In genomic region chr1:22056043-22056442, GRCh38 we compare ENCODE assay signal across 12 cellular contexts. TPM values are rescaled to one million over a fixed set of nuclear protein-coding genes. Genes with fewer than 3 reads are reported as not detected.
A peak's percentile ranks its signal among the peaks of the same experiment; 100 is the strongest.
DNase-seq lines count a peak whose midpoint lies in the region; ATAC-seq and TF ChIP-seq lines count a peak whose summit lies in the region.
"Had no signal": no experiment of that assay in that cellular context is flagged by ENCODE, and none has a peak within 500 bp of the region (broad histone marks: within the 10 kb centered on the region; RNA-seq: fewer than 3 reads in every experiment).

No MANE protein-coding gene starts in this region.

- H3K4me1 Mint-ChIP-seq in CD8-positive, alpha-beta memory T cell: peaks cover 68 to 83% (median 81%) of the 10 kb centered on the region in 3 donors
- H3K4me1 Mint-ChIP-seq in brain: peaks cover 64% of the 10 kb centered on the region

- H3K27me3 ChIP-seq in CD8-positive, alpha-beta memory T cell (ENCODE audit: insufficient read depth, low read length, poor library complexity, severe bottlenecking): no peaks in the 10 kb centered on the region
- no peaks in the 10 kb centered on the region for H3K27me3 ChIP-seq in KMS-11 (ENCODE audit: insufficient read depth, low read depth)
- H3K27me3 ChIP-seq in neural cell (ENCODE audit: insufficient read depth, low read depth, low read length): no peaks in the 10 kb centered on the region
- H3K27me3 ChIP-seq in neuronal stem cell (ENCODE audit: control insufficient read depth in 3 of 3, insufficient read depth in 3 of 3, low read depth in 1 of 3, low read length in 3 of 3): no peaks in the 10 kb centered on the region
- H3K27me3 ChIP-seq: SJCRH30 had no signal

- POLR2A ChIA-PET in CD8-positive, alpha-beta memory T cell (lab: Charles Lee): interaction anchor here (1.6 to 6.0 kb wide), 2 partner anchors 16 to 31 kb away, joined by 7 to 139 read pairs; no protein-coding TSS in a partner anchor

- no peak overlapping the region for H2BK120ac ChIP-seq in neuronal stem cell (ENCODE audit: low read depth, low read length)

- no peak overlapping the region for H2BK12ac ChIP-seq in neuronal stem cell (ENCODE audit: low read length)

- H3K36me3 Mint-ChIP-seq in CD8-positive, alpha-beta memory T cell: peaks cover 10 to 55% (median 13%) of the 10 kb centered on the region in 3 donors
- peaks cover 50% of the 10 kb centered on the region for H3K36me3 Mint-ChIP-seq in brain

- TF ChIP-seq EP300 in neural cell (conservative IDR thresholded peaks at IDR 0.05; ENCODE audit: poor library complexity, severe bottlenecking): no peak

- no peak overlapping the region for H3K23ac ChIP-seq in neuronal stem cell (ENCODE audit: low read depth, low read length, poor library complexity)

- no peak for ATAC-seq in GM19351 (IDR thresholded peaks at IDR 0.05; ENCODE audit: unreplicated experiment)

- H2BK5ac ChIP-seq in neuronal stem cell (ENCODE audit: low read length): no peak overlapping the region

- no peak overlapping the region for H3K27ac ChIP-seq in CD8-positive, alpha-beta memory T cell (ENCODE audit: low read depth, low read length)
- no peak overlapping the region for H3K27ac ChIP-seq in KMS-11
- H3K27ac ChIP-seq in neural cell (ENCODE audit: low read length): no peak overlapping the region
- no peak overlapping the region for H3K27ac ChIP-seq in neuronal stem cell (replicated peaks; ENCODE audit: low read length)
- H3K27ac ChIP-seq: SJCRH30 had no signal

- no peak overlapping the region for H3K18ac ChIP-seq in neuronal stem cell (ENCODE audit: low read length)

- H4K8ac ChIP-seq in neuronal stem cell (ENCODE audit: low read depth, low read length): no peak overlapping the region

- DNase-seq in CD8-positive, alpha-beta memory T cell: no peak
- no peak for DNase-seq in activated CD4-positive, CD25-positive, alpha-beta regulatory T cell treated with anti-CD3 and anti-CD28 coated beads, Interleukin-2, amount 50 U/mL, for 72 hours
- no peak for DNase-seq in NOMO-1 treated with dmso at 0.1 percent for 144 hours (lab: John Stamatoyannopoulos, UW; ENCODE audit: unreplicated experiment)
- DNase-seq in neuronal stem cell (ENCODE audit: low spot score): no peak
- DNase-seq: DMS53, NCI-H446 treated with DMSO at 0.1 percent for 48 hours had no signal

- no peaks in the 10 kb centered on the region for H3F3A ChIP-seq in neural cell (ENCODE audit: insufficient read depth, low read length, poor library complexity, severe bottlenecking)

- H3K9ac ChIP-seq in KMS-11: no peak overlapping the region
- no peak overlapping the region for H3K9ac ChIP-seq in neural cell (ENCODE audit: low read length)
- no peak overlapping the region for H3K9ac ChIP-seq in neuronal stem cell (ENCODE audit: low read depth, low read length, poor library complexity)

- peak overlapping the region; percentile 6 for H3K4me3 ChIP-seq in CD8-positive, alpha-beta memory T cell (ENCODE audit: low read length)
- H3K4me3 ChIP-seq in KMS-11 (IDR thresholded peaks at IDR 0.05; ENCODE audit: insufficient read depth, low read depth, low read length) (no peak overlapping the region), neural cell (ENCODE audit: low read length) (peak overlapping the region; percentile 24), neuronal stem cell (ENCODE audit: low read length in 2 of 2) (no peak overlapping the region)
- H3K4me3 ChIP-seq: SJCRH30 had no signal

- H3K27ac Mint-ChIP-seq in CD8-positive, alpha-beta memory T cell: peak overlapping the region; percentile 25 to 97 (median 90)
- H3K27ac Mint-ChIP-seq in brain: peak overlapping the region in 3 of 5 experiments; percentile 22 to 66 (median 28)

- H3K4ac ChIP-seq in neuronal stem cell (ENCODE audit: low read length): no peak overlapping the region

- peaks cover 70% of the 10 kb centered on the region for H3K4me1 ChIP-seq in CD8-positive, alpha-beta memory T cell (ENCODE audit: insufficient read depth, low read length)
- H3K4me1 ChIP-seq in KMS-11 (ENCODE audit: low read depth, poor library complexity, severe bottlenecking) (peaks cover 45% of the 10 kb centered on the region), neuronal stem cell (ENCODE audit: control insufficient read depth in 2 of 2, insufficient read depth in 1 of 2, low read depth in 1 of 2, low read length in 2 of 2) (peaks cover 4 to 6% of the 10 kb centered on the region in 2 donors)

- H3K9me3 ChIP-seq in CD8-positive, alpha-beta memory T cell (ENCODE audit: low read length): no peaks in the 10 kb centered on the region
- H3K9me3 ChIP-seq in neural cell (ENCODE audit: low read length): no peaks in the 10 kb centered on the region
- H3K9me3 ChIP-seq in neuronal stem cell (replicated peaks in 1 of 2; ENCODE audit: control insufficient read depth in 2 of 2, insufficient read depth in 1 of 2, low read depth in 1 of 2, low read length in 2 of 2): peaks cover 0 to 9% of the 10 kb centered on the region in 2 donors
- H3K9me3 ChIP-seq: SJCRH30 had no signal

- no peak overlapping the region for H2AK5ac ChIP-seq in neuronal stem cell (ENCODE audit: low read depth, low read length)

- H2BK15ac ChIP-seq in neuronal stem cell (ENCODE audit: low read length): no peak overlapping the region

- WGBS in neuronal stem cell (ENCODE audit: extremely low coverage in 2 of 2, insufficient read length in 2 of 2, insufficient replicate concordance in 1 of 2), 2 donors: no CpG with 5 or more reads among the region's 1 CpG

- H2AFZ ChIP-seq in KMS-11 (ENCODE audit: low read depth) (no peak overlapping the region), neural cell (ENCODE audit: low read depth, low read length) (no peak overlapping the region), neuronal stem cell (ENCODE audit: low read length) (no peak overlapping the region)

- H3K79me1 ChIP-seq in neuronal stem cell (ENCODE audit: low read depth, low read length): peaks cover 2% of the 10 kb centered on the region

- no peak overlapping the region for H3K14ac ChIP-seq in neuronal stem cell (ENCODE audit: low read length)

- TF ChIP-seq RAD21 in neural cell (conservative IDR thresholded peaks at IDR 0.05): no peak

- TF ChIP-seq CTCF in KMS-11 (conservative IDR thresholded peaks at IDR 0.05; ENCODE audit: low read depth, low read length) (no peak), brain (conservative IDR thresholded peaks at IDR 0.05) (no peak), neural cell (IDR thresholded peaks at IDR 0.05; ENCODE audit: poor library complexity, severe bottlenecking) (no peak)

- H3K4me2 ChIP-seq in KMS-11: peak overlapping the region; percentile 4; the same call in 1 of the 2 replicates
- H3K4me2 ChIP-seq in neural cell (ENCODE audit: low read length): no peak overlapping the region
- no peak overlapping the region for H3K4me2 ChIP-seq in neuronal stem cell (ENCODE audit: insufficient read depth, low read length, poor library complexity, severe bottlenecking)

- peak overlapping the region; percentile 60 to 87 (median 79) for H3K4me3 Mint-ChIP-seq in CD8-positive, alpha-beta memory T cell
- peak overlapping the region; percentile 21 to 76 (median 69) for H3K4me3 Mint-ChIP-seq in brain

- H3K79me2 ChIP-seq in KMS-11 (ENCODE audit: insufficient read depth, low read depth): peaks cover 76% of the 10 kb centered on the region
- peaks cover 76% of the 10 kb centered on the region for H3K79me2 ChIP-seq in neural cell (replicated peaks; ENCODE audit: insufficient read depth, low read length)

- peaks cover 0 to 2% of the 10 kb centered on the region in 2 donors for H3K27me3 Mint-ChIP-seq in CD8-positive, alpha-beta memory T cell
- peaks cover 5% of the 10 kb centered on the region for H3K27me3 Mint-ChIP-seq in brain

- no peak overlapping the region for H4K91ac ChIP-seq in neuronal stem cell (ENCODE audit: low read depth, low read length, poor library complexity)

- H4K20me1 ChIP-seq in KMS-11 (ENCODE audit: insufficient read depth) (peaks cover 67% of the 10 kb centered on the region), neural cell (ENCODE audit: insufficient read depth) (peaks cover 36% of the 10 kb centered on the region)

- CTCF ChIA-PET in CD8-positive, alpha-beta memory T cell (lab: Charles Lee): interaction anchor here (8.5 kb wide), 1 partner anchor 32 kb away, joined by 77 read pairs; no protein-coding TSS in a partner anchor

- peaks cover 0 to 3% (median 0%) of the 10 kb centered on the region in 5 donors for H3K9me3 Mint-ChIP-seq in CD8-positive, alpha-beta memory T cell
- peaks cover 0 to 4% (median 0%) of the 10 kb centered on the region in 5 experiments for H3K9me3 Mint-ChIP-seq in brain

- no peaks in the 10 kb centered on the region for H3K36me3 ChIP-seq in CD8-positive, alpha-beta memory T cell (ENCODE audit: insufficient read depth, low read length)
- H3K36me3 ChIP-seq in KMS-11 (ENCODE audit: insufficient read depth): no peaks in the 10 kb centered on the region; the same call in 1 of the 2 replicates
- no peaks in the 10 kb centered on the region for H3K36me3 ChIP-seq in neural cell (ENCODE audit: insufficient read depth, low read length)
- H3K36me3 ChIP-seq in neuronal stem cell (replicated peaks in 1 of 2; ENCODE audit: control insufficient read depth in 2 of 2, insufficient read depth in 2 of 2, low read length in 2 of 2): peaks cover 2 to 46% of the 10 kb centered on the region in 2 donors

- H3K9me2 ChIP-seq in neural cell (ENCODE audit: insufficient read depth, low read length): no peaks in the 10 kb centered on the region

RNA-seq across cellular contexts. Expression of gene CDC42, which starts 3.5 kb away (rescaled TPM):
- total RNA-seq in CD8-positive, alpha-beta memory T cell: 100 to 1,000 TPM; 317 to 347 TPM
- 294 TPM for polyA plus RNA-seq in CD8-positive, alpha-beta memory T cell
- polyA plus RNA-seq in brain (ENCODE audit: insufficient read depth, low read depth, low replicate concordance) (200 TPM), neural cell (805 and 913 TPM in 2 replicates)
- 553 and 621 TPM in 2 replicates for polyA minus RNA-seq in neural cell
- polyA plus RNA-seq in neuronal stem cell (2013, experiment 1 of 2): 207 TPM
- 210 TPM for polyA plus RNA-seq in neuronal stem cell (2013, experiment 2 of 2)

RNA-seq across cellular contexts. Expression of gene CELA3A, which starts 54.6 kb away (rescaled TPM):
- not detected for total RNA-seq in CD8-positive, alpha-beta memory T cell
- not detected for polyA plus RNA-seq in CD8-positive, alpha-beta memory T cell
- polyA plus RNA-seq in brain (ENCODE audit: insufficient read depth, low read depth, low replicate concordance) (not detected), neural cell (not detected in 2 replicates)
- polyA minus RNA-seq in neural cell: not detected in 2 replicates
- polyA plus RNA-seq in neuronal stem cell (2013, experiment 1 of 2): not detected
- polyA plus RNA-seq in neuronal stem cell (2013, experiment 2 of 2): not detected
- total RNA-seq: LHCN-M2 had no signal

Comparison
In these comparisons a context has a peak if more than half of its experiments do, and no peak if none do; other contexts are left out.
1. H3K4me3 ChIP-seq: peak in CD8-positive, alpha-beta memory T cell (single experiment) and neural cell (single experiment); none in KMS-11 (single experiment) and neuronal stem cell (0 of 2).